21 cellular contexts compared by ENCODE assay signal in the genomic region with DNA sequence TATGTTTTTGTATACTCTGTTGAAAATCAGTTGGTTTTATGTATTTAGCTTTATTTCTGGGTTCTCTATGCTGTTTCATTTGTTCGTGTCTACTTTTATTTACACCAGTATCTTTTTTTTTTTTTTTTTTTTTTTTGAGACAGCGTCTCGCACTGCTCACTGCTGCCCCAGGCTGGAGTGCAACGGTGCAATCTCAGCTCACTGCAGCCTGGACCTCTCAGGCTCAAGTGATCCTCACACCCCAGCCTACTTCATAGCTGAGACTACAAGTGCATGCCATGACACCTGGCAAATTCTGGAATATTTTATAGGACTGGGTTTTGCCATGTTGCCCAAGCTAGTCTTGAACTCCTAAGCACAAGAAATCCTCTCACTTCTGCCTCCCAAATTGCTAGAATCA.
"Had no signal": no experiment of that assay in that cellular context is flagged by ENCODE, and none has a peak within 500 bp of the region (broad histone marks: within the 10 kb centered on the region; RNA-seq: fewer than 3 reads in every experiment).

No MANE protein-coding gene starts in this region.

- H3K4me3 Mint-ChIP-seq: activated B cell treated with CpG ODN at 0.5 μM for 24 hours; activated CD4-positive, alpha-beta T cell treated with anti-CD3 and anti-CD28 coated beads, Interleukin-2, amount 10 ng/mL, durations not matched to agents 24 days and 14 days; activated CD8-positive, alpha-beta T cell treated with anti-CD3 and anti-CD28 coated beads, Interleukin-2, amount 10 ng/mL, durations not matched to agents 7 days and 5 days; mesothelial cell of epicardium; neural crest cell; stimulated activated naive CD8-positive, alpha-beta T cell treated with anti-CD3 and anti-CD28 coated beads, Interleukin-15, amount 100 ng/mL, for 72 hours; T-helper 17 cell had no signal

- H3K36me3 Mint-ChIP-seq: activated naive CD4-positive, alpha-beta T cell treated with anti-CD3 and anti-CD28 coated beads, Interleukin-2, amount 50 U/mL, for 72 hours; mesothelial cell of epicardium had no signal

- H3K27me3 Mint-ChIP-seq: activated B cell treated with CpG ODN at 0.5 μM for 24 hours; activated CD4-positive, alpha-beta T cell treated with anti-CD3 and anti-CD28 coated beads, Interleukin-2, amount 10 ng/mL, durations not matched to agents 24 days and 14 days; stimulated activated naive CD8-positive, alpha-beta T cell treated with anti-CD3 and anti-CD28 coated beads, Interleukin-15, amount 100 ng/mL, for 72 hours; T-helper 17 cell had no signal

- H3K4me1 ChIP-seq: foreskin keratinocyte, lower lobe of right lung, pancreas, testis, upper lobe of right lung had no signal

- H3K36me3 ChIP-seq: lower lobe of right lung, pancreas, upper lobe of right lung had no signal

- H3K9me3 Mint-ChIP-seq: activated CD4-positive, alpha-beta T cell treated with anti-CD3 and anti-CD28 coated beads, Interleukin-2, amount 10 ng/mL, durations not matched to agents 24 days and 14 days; mesothelial cell of epicardium; stimulated activated naive CD8-positive, alpha-beta T cell treated with anti-CD3 and anti-CD28 coated beads, Interleukin-15, amount 100 ng/mL, for 72 hours had no signal

- H3K4me1 Mint-ChIP-seq: activated B cell treated with CpG ODN at 0.5 μM for 24 hours; activated CD4-positive, alpha-beta T cell treated with anti-CD3 and anti-CD28 coated beads, Interleukin-2, amount 10 ng/mL, durations not matched to agents 24 days and 14 days; mesothelial cell of epicardium; neural crest cell; stimulated activated naive CD8-positive, alpha-beta T cell treated with anti-CD3 and anti-CD28 coated beads, Interleukin-15, amount 100 ng/mL, for 72 hours; T-helper 17 cell had no signal

- H3K9me3 ChIP-seq: lower lobe of right lung, pancreas, testis, upper lobe of right lung had no signal

- DNase-seq: activated B cell treated with CpG ODN at 0.5 μM for 24 hours; activated CD4-positive, alpha-beta T cell treated with anti-CD3 and anti-CD28 coated beads, Interleukin-2, amount 10 ng/mL, durations not matched to agents 24 days and 14 days; activated CD8-positive, alpha-beta memory T cell treated with anti-CD3 and anti-CD28 coated beads, Interleukin-2, amount 50 U/mL, for 4 hours; activated CD8-positive, alpha-beta T cell treated with anti-CD3 and anti-CD28 coated beads, Interleukin-2, amount 10 ng/mL, durations not matched to agents 7 days and 5 days; activated effector memory CD4-positive, alpha-beta T cell treated with anti-CD3 and anti-CD28 coated beads, Interleukin-2, amount 50 U/mL, for 16 hours; activated T-cell treated with anti-CD3 and anti-CD28 coated beads, Interleukin-2, amount 50 U/mL, for 48 hours; amniotic stem cell; central memory CD4-positive, alpha-beta T cell; effector CD4-positive, alpha-beta T cell; foreskin keratinocyte; lower lobe of right lung; pancreas; stimulated activated CD4-positive, alpha-beta T cell treated with anti-CD3 and anti-CD28 coated beads, Interleukin-1b, Interleukin-23, amount 100 ng/mL, for 48 hours; stimulated activated naive CD8-positive, alpha-beta T cell treated with anti-CD3 and anti-CD28 coated beads, Interleukin-15, amount 100 ng/mL, for 72 hours; T-helper 17 cell; testis; upper lobe of right lung had no signal

- H3K4me3 ChIP-seq: coronary artery, lower lobe of right lung, pancreas, testis, upper lobe of right lung had no signal

- H3K27ac Mint-ChIP-seq: activated B cell treated with CpG ODN at 0.5 μM for 24 hours; activated CD4-positive, alpha-beta T cell treated with anti-CD3 and anti-CD28 coated beads, Interleukin-2, amount 10 ng/mL, durations not matched to agents 24 days and 14 days; activated CD8-positive, alpha-beta T cell treated with anti-CD3 and anti-CD28 coated beads, Interleukin-2, amount 10 ng/mL, durations not matched to agents 7 days and 5 days; activated naive CD4-positive, alpha-beta T cell treated with anti-CD3 and anti-CD28 coated beads, Interleukin-2, amount 50 U/mL, for 72 hours; mesothelial cell of epicardium; stimulated activated naive CD8-positive, alpha-beta T cell treated with anti-CD3 and anti-CD28 coated beads, Interleukin-15, amount 100 ng/mL, for 72 hours; T-helper 17 cell had no signal

- ATAC-seq: activated CD8-positive, alpha-beta T cell treated with anti-CD3 and anti-CD28 coated beads, Interleukin-2, amount 10 ng/mL, durations not matched to agents 7 days and 5 days; activated naive CD4-positive, alpha-beta T cell treated with anti-CD3 and anti-CD28 coated beads, Interleukin-2, amount 50 U/mL, for 72 hours; foreskin keratinocyte; lower lobe of right lung; pancreas; stimulated activated naive CD8-positive, alpha-beta T cell treated with anti-CD3 and anti-CD28 coated beads, Interleukin-15, amount 100 ng/mL, for 72 hours; T-helper 17 cell; upper lobe of right lung had no signal

- H3K27ac ChIP-seq: coronary artery, foreskin keratinocyte, lower lobe of right lung, pancreas, testis, upper lobe of right lung had no signal

- FAIRE-seq: pancreas had no signal

- H3K27me3 ChIP-seq: foreskin keratinocyte, pancreas, testis, upper lobe of right lung had no signal
